16 cellular contexts compared by ENCODE assay signal in the genomic region with DNA sequence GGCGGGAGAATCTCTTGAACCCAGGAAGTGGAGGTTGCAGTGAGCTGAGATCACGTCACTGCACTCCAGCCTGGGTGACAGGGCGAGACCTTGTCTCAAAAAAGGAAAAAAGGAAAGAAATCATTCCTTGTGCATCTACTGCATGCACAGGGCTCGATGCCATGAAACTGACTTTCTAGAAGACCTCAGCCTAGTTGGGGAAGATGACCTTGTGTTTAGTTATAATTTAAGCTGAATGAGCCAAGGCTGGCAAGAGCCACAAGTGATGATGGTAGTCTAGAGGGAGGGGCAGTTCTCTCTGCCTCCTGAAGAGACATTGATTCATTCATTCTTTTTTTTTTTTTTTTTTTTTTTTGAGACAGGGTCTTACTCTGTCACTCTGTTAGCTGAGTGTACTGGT.
"Had no signal": no experiment of that assay in that cellular context is flagged by ENCODE, and none has a peak within 500 bp of the region (broad histone marks: within the 10 kb centered on the region; RNA-seq: fewer than 3 reads in every experiment).

No MANE protein-coding gene starts in this region.

- H3K36me3 ChIP-seq: neutrophil, upper lobe of left lung, uterus had no signal

- H3K9me3 ChIP-seq: esophagus muscularis mucosa, gastroesophageal sphincter, neutrophil, tibial artery, upper lobe of left lung, uterus had no signal

- H3K27ac ChIP-seq: epithelial cell of prostate, esophagus muscularis mucosa, hepatocyte, neutrophil, tibial artery, upper lobe of left lung, uterus had no signal

- H3K4me1 ChIP-seq: tibial artery, uterus had no signal

- H3K4me3 ChIP-seq: esophagus muscularis mucosa, gastroesophageal sphincter, hepatocyte, mucosa of descending colon, smooth muscle cell, tibial artery, upper lobe of left lung, uterus had no signal

- H3K27me3 ChIP-seq: esophagus muscularis mucosa, gastroesophageal sphincter, hepatocyte, neutrophil, tibial artery, upper lobe of left lung, uterus had no signal

- DNase-seq: effector memory CD4-positive, alpha-beta T cell; kidney; left cardiac atrium; mucosa of descending colon; naive thymus-derived CD8-positive, alpha-beta T cell; stimulated activated CD4-positive, alpha-beta T cell treated with anti-CD3 and anti-CD28 coated beads, Interleukin-2, amount 100 ng/mL, for 48 hours; stimulated activated naive CD4-positive, alpha-beta T cell treated with Interleukin-2 at 50 U/mL for 16 hours; uterus had no signal

- ATAC-seq: gastroesophageal sphincter; mucosa of descending colon; naive thymus-derived CD8-positive, alpha-beta T cell had no signal
